In genomic region chr3:87218560-87218959, GRCh38 we compare ENCODE assay signal across 28 cellular contexts. TPM values are rescaled to one million over a fixed set of nuclear protein-coding genes. Genes with fewer than 3 reads are reported as not detected.
"Had no signal": no experiment of that assay in that cellular context is flagged by ENCODE, and none has a peak within 500 bp of the region (broad histone marks: within the 10 kb centered on the region; RNA-seq: fewer than 3 reads in every experiment).

No MANE protein-coding gene starts in this region.

- ATAC-seq: Panc1, PC-3 had no signal

- DNase-seq: Kasumi-1; MM.1S; NCI-H1092 treated with DMSO at 0.1 percent for 48 hours; NCI-H1436; NCI-H187; NCI-H2029; NCI-H2081 treated with DMSO at 0.1 percent for 48 hours; NCI-H2171; NCI-H226; NCI-H446; NCI-H510A; NCI-H524 treated with DMSO at 0.1 percent for 48 hours; NCI-H69; NCI-H774; NK-92 treated with Interleukin-12 subunit alpha and Interleukin-12 subunit beta, amount 100 ng/mL, for 24 hours; PC-3; SHP77; SK-N-SH; SW 1271; T-helper 1 cell had no signal

- H3K9ac ChIP-seq: KMS-11, SK-N-SH had no signal

- H3K27ac ChIP-seq: HL-60, KMS-11, RWPE1 had no signal

- H3K4me2 ChIP-seq: KMS-11, SK-N-SH had no signal

- FAIRE-seq: HTR-8/SVneo had no signal

- H3K9me3 ChIP-seq: SK-N-SH had no signal

RNA-seq across cellular contexts. Expression of gene POU1F1, which starts 57.8 kb away (rescaled TPM):
- total RNA-seq: M059J, OCI-LY7, PC-3, SK-MEL-5 had no signal
- polyA plus RNA-seq: SK-N-SH had no signal
